ENCODE assay signal across 1 cellular context in the genomic region with DNA sequence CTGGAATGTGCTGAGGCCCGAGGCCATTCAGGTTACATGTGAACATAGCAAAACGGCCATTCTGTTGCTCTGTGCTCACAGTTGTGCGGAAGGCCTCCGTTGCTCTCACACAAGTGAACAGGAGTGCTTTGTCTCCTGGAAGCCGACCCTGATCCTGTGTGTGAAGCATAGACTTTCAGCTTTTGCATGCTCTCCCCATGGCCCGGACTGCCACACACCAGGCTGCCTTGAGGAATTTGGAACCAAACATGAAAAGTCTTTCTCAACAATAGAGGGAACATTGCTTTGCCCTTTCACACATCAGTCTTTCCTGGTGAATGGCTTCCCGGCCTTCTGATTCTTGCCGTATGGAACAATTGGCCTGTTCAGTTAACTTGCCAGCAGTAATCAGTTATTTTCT.
TF ChIP-seq lines count a peak whose summit lies in the region.

No MANE protein-coding gene starts in this region.

TF ChIP-seq in HepG2, 621 proteins besides CTCF, POLR2A, EP300 and RAD21 (continued from another document and continues in another):
- TF ChIP-seq PAXIP1 (CRISPR knock-in tag; conservative IDR thresholded peaks at IDR 0.05) = peak; percentile 39
- TF ChIP-seq ZNF460 (CRISPR knock-in tag; IDR thresholded peaks at IDR 0.05; ENCODE audit: borderline replicate concordance) = no peak
- no peak for TF ChIP-seq ATF3 (CRISPR knock-in tag; IDR thresholded peaks at IDR 0.05)
- TF ChIP-seq, protein P1, sequence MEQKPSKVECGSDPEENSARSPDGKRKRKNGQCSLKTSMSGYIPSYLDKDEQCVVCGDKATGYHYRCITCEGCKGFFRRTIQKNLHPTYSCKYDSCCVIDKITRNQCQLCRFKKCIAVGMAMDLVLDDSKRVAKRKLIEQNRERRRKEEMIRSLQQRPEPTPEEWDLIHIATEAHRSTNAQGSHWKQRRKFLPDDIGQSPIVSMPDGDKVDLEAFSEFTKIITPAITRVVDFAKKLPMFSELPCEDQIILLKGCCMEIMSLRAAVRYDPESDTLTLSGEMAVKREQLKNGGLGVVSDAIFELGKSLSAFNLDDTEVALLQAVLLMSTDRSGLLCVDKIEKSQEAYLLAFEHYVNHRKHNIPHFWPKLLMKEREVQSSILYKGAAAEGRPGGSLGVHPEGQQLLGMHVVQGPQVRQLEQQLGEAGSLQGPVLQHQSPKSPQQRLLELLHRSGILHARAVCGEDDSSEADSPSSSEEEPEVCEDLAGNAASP (CRISPR knock-in tag; IDR thresholded peaks at IDR 0.05; ENCODE audit: borderline replicate concordance) = no peak
- TF ChIP-seq NFYB (CRISPR knock-in tag; IDR thresholded peaks at IDR 0.05) = no peak
- no peak for TF ChIP-seq ZNF724P (CRISPR knock-in tag; IDR thresholded peaks at IDR 0.05; ENCODE audit: borderline replicate concordance)
- no peak for TF ChIP-seq ZBTB10 (CRISPR knock-in tag; IDR thresholded peaks at IDR 0.05; ENCODE audit: borderline replicate concordance)
- no peak for TF ChIP-seq SNRNP70 (IDR thresholded peaks at IDR 0.05; ENCODE audit: low read depth, low read length)
- 0 out of 2 replicates have a peak, but pooled peaks have one; percentile 20 for TF ChIP-seq BCL3 (CRISPR knock-in tag; IDR thresholded peaks at IDR 0.05)
- TF ChIP-seq ZNF24 (IDR thresholded peaks at IDR 0.05) = no peak
- no peak for TF ChIP-seq MTA3 (CRISPR knock-in tag; IDR thresholded peaks at IDR 0.05)
- TF ChIP-seq PHF21A (CRISPR knock-in tag; IDR thresholded peaks at IDR 0.05) = peak; percentile 29
- no peak for TF ChIP-seq ZNF3 (CRISPR knock-in tag; IDR thresholded peaks at IDR 0.05)
- no peak for TF ChIP-seq MXD1 (CRISPR knock-in tag; IDR thresholded peaks at IDR 0.05)
- no peak for TF ChIP-seq MXD3 (CRISPR knock-in tag; IDR thresholded peaks at IDR 0.05)
- TF ChIP-seq MBNL3 (CRISPR knock-in tag; conservative IDR thresholded peaks at IDR 0.05) = no peak
- 0 out of 2 replicates have a peak, but pooled peaks have one; percentile 32 for TF ChIP-seq PPARG (CRISPR knock-in tag; conservative IDR thresholded peaks at IDR 0.05)
- no peak for TF ChIP-seq UBTF (CRISPR knock-in tag; IDR thresholded peaks at IDR 0.05)
- peak; percentile 35; the same call in 1 of the 2 replicates for TF ChIP-seq HOXA3 (CRISPR knock-in tag; IDR thresholded peaks at IDR 0.05)
- no peak for TF ChIP-seq REXO4 (CRISPR knock-in tag; IDR thresholded peaks at IDR 0.05; ENCODE audit: borderline replicate concordance)
- TF ChIP-seq, protein P2, sequence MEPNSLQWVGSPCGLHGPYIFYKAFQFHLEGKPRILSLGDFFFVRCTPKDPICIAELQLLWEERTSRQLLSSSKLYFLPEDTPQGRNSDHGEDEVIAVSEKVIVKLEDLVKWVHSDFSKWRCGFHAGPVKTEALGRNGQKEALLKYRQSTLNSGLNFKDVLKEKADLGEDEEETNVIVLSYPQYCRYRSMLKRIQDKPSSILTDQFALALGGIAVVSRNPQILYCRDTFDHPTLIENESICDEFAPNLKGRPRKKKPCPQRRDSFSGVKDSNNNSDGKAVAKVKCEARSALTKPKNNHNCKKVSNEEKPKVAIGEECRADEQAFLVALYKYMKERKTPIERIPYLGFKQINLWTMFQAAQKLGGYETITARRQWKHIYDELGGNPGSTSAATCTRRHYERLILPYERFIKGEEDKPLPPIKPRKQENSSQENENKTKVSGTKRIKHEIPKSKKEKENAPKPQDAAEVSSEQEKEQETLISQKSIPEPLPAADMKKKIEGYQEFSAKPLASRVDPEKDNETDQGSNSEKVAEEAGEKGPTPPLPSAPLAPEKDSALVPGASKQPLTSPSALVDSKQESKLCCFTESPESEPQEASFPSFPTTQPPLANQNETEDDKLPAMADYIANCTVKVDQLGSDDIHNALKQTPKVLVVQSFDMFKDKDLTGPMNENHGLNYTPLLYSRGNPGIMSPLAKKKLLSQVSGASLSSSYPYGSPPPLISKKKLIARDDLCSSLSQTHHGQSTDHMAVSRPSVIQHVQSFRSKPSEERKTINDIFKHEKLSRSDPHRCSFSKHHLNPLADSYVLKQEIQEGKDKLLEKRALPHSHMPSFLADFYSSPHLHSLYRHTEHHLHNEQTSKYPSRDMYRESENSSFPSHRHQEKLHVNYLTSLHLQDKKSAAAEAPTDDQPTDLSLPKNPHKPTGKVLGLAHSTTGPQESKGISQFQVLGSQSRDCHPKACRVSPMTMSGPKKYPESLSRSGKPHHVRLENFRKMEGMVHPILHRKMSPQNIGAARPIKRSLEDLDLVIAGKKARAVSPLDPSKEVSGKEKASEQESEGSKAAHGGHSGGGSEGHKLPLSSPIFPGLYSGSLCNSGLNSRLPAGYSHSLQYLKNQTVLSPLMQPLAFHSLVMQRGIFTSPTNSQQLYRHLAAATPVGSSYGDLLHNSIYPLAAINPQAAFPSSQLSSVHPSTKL (CRISPR knock-in tag; IDR thresholded peaks at IDR 0.05) = 0 out of 2 replicates have a peak, but pooled peaks have one; percentile 22
- peak; percentile 48; the same call in 1 of the 2 replicates for TF ChIP-seq NCOR1 (IDR thresholded peaks at IDR 0.05; ENCODE audit: borderline replicate concordance, low read length)
- TF ChIP-seq, protein P3, sequence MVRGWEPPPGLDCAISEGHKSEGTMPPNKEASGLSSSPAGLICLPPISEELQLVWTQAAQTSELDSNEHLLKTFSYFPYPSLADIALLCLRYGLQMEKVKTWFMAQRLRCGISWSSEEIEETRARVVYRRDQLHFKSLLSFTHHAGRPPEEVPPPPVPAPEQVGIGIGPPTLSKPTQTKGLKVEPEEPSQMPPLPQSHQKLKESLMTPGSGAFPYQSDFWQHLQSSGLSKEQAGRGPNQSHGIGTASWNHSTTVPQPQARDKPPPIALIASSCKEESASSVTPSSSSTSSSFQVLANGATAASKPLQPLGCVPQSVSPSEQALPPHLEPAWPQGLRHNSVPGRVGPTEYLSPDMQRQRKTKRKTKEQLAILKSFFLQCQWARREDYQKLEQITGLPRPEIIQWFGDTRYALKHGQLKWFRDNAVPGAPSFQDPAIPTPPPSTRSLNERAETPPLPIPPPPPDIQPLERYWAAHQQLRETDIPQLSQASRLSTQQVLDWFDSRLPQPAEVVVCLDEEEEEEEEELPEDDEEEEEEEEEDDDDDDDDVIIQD (CRISPR knock-in tag; IDR thresholded peaks at IDR 0.05; ENCODE audit: low read depth) = no peak
- no peak for TF ChIP-seq PAWR (CRISPR knock-in tag; IDR thresholded peaks at IDR 0.05; ENCODE audit: borderline replicate concordance)
- no peak for TF ChIP-seq ZNF441 (CRISPR knock-in tag; IDR thresholded peaks at IDR 0.05; ENCODE audit: borderline replicate concordance)
- TF ChIP-seq ZNF878 (CRISPR knock-in tag; IDR thresholded peaks at IDR 0.05) = no peak
- no peak for TF ChIP-seq ZNF335 (CRISPR knock-in tag; IDR thresholded peaks at IDR 0.05)
- no peak for TF ChIP-seq NFYC (CRISPR knock-in tag; IDR thresholded peaks at IDR 0.05)
- no peak for TF ChIP-seq ELF3 (CRISPR knock-in tag; IDR thresholded peaks at IDR 0.05)
- TF ChIP-seq GLI4 (CRISPR knock-in tag; IDR thresholded peaks at IDR 0.05; ENCODE audit: borderline replicate concordance) = no peak
- no peak for TF ChIP-seq ZNF329 (CRISPR knock-in tag; IDR thresholded peaks at IDR 0.05; ENCODE audit: low read depth)
- no peak for TF ChIP-seq NCOA2 (CRISPR knock-in tag; IDR thresholded peaks at IDR 0.05)
- TF ChIP-seq, protein P4, sequence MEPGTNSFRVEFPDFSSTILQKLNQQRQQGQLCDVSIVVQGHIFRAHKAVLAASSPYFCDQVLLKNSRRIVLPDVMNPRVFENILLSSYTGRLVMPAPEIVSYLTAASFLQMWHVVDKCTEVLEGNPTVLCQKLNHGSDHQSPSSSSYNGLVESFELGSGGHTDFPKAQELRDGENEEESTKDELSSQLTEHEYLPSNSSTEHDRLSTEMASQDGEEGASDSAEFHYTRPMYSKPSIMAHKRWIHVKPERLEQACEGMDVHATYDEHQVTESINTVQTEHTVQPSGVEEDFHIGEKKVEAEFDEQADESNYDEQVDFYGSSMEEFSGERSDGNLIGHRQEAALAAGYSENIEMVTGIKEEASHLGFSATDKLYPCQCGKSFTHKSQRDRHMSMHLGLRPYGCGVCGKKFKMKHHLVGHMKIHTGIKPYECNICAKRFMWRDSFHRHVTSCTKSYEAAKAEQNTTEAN (CRISPR knock-in tag; conservative IDR thresholded peaks at IDR 0.05) = peak; percentile 77; the same call in 1 of the 2 replicates
- no peak for TF ChIP-seq TP53 (CRISPR knock-in tag; conservative IDR thresholded peaks at IDR 0.05)
- TF ChIP-seq MYC (CRISPR knock-in tag; IDR thresholded peaks at IDR 0.05; ENCODE audit: borderline replicate concordance) = peak; percentile 28; the same call in 1 of the 2 replicates
- TF ChIP-seq RARG (CRISPR knock-in tag; IDR thresholded peaks at IDR 0.05; ENCODE audit: low read depth) = no peak
- TF ChIP-seq HOXA5 (CRISPR knock-in tag; IDR thresholded peaks at IDR 0.05) = no peak
- TF ChIP-seq ZFP1 (CRISPR knock-in tag; IDR thresholded peaks at IDR 0.05) = no peak
- no peak for TF ChIP-seq ZC3H4 (CRISPR knock-in tag; IDR thresholded peaks at IDR 0.05; ENCODE audit: borderline replicate concordance)
